1 cellular context compared by ENCODE assay signal in the genomic region with DNA sequence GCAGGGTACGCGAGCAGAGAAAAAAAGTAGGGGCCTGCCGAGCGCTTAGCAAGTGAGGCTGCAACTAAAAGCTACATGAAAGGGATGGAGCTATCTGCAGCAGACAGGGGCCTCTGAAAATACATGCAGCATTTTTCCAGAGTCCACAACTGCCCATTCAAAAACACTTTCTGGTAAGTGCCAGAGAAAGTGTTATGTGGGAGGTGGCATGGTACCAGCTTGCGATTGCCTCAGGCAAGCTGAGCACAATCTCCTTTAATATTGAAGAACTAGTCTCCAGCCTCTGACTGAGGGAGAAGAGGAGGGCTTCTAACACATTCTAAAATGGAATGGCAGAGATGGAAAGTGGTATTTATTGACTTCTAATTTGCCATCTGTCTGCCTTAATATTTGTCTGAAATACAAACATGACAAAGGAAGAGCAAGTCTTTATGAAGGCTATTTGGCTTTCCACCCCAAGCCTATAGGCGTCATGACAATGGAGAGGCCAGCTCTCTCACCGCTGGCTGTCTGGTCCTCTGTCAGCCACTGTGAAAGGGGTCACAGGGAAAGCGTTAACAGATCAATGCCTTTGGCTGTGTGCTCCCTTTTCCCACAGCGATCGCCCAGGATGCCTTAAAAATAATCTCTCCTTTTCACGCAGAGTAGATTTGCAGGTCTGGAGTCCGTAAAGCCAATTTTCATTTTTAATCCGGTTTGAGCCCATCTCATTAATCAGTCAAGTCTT.
TF ChIP-seq lines count a peak whose summit lies in the region.

No MANE protein-coding gene starts in this region.

TF ChIP-seq in GM23338, 12 proteins besides CTCF, POLR2A, EP300 and RAD21 (continued from another document):
- TF ChIP-seq, protein P1, sequence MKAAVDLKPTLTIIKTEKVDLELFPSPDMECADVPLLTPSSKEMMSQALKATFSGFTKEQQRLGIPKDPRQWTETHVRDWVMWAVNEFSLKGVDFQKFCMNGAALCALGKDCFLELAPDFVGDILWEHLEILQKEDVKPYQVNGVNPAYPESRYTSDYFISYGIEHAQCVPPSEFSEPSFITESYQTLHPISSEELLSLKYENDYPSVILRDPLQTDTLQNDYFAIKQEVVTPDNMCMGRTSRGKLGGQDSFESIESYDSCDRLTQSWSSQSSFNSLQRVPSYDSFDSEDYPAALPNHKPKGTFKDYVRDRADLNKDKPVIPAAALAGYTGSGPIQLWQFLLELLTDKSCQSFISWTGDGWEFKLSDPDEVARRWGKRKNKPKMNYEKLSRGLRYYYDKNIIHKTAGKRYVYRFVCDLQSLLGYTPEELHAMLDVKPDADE (IDR thresholded peaks at IDR 0.05) = no peak
- TF ChIP-seq ZNF331 (CRISPR knock-in tag; IDR thresholded peaks at IDR 0.05; ENCODE audit: low read depth) = no peak
- no peak for TF ChIP-seq POLR2AphosphoS5 (IDR thresholded peaks at IDR 0.05; ENCODE audit: low read depth)
- TF ChIP-seq STAT1 (IDR thresholded peaks at IDR 0.05; ENCODE audit: unreplicated experiment) = no peak
- TF ChIP-seq EZH2phosphoT487 (IDR thresholded peaks at IDR 0.05; ENCODE audit: unreplicated experiment) = no peak
- no peak for TF ChIP-seq EZH2 (IDR thresholded peaks at IDR 0.05; ENCODE audit: low read depth, unreplicated experiment)
- TF ChIP-seq, protein P2, sequence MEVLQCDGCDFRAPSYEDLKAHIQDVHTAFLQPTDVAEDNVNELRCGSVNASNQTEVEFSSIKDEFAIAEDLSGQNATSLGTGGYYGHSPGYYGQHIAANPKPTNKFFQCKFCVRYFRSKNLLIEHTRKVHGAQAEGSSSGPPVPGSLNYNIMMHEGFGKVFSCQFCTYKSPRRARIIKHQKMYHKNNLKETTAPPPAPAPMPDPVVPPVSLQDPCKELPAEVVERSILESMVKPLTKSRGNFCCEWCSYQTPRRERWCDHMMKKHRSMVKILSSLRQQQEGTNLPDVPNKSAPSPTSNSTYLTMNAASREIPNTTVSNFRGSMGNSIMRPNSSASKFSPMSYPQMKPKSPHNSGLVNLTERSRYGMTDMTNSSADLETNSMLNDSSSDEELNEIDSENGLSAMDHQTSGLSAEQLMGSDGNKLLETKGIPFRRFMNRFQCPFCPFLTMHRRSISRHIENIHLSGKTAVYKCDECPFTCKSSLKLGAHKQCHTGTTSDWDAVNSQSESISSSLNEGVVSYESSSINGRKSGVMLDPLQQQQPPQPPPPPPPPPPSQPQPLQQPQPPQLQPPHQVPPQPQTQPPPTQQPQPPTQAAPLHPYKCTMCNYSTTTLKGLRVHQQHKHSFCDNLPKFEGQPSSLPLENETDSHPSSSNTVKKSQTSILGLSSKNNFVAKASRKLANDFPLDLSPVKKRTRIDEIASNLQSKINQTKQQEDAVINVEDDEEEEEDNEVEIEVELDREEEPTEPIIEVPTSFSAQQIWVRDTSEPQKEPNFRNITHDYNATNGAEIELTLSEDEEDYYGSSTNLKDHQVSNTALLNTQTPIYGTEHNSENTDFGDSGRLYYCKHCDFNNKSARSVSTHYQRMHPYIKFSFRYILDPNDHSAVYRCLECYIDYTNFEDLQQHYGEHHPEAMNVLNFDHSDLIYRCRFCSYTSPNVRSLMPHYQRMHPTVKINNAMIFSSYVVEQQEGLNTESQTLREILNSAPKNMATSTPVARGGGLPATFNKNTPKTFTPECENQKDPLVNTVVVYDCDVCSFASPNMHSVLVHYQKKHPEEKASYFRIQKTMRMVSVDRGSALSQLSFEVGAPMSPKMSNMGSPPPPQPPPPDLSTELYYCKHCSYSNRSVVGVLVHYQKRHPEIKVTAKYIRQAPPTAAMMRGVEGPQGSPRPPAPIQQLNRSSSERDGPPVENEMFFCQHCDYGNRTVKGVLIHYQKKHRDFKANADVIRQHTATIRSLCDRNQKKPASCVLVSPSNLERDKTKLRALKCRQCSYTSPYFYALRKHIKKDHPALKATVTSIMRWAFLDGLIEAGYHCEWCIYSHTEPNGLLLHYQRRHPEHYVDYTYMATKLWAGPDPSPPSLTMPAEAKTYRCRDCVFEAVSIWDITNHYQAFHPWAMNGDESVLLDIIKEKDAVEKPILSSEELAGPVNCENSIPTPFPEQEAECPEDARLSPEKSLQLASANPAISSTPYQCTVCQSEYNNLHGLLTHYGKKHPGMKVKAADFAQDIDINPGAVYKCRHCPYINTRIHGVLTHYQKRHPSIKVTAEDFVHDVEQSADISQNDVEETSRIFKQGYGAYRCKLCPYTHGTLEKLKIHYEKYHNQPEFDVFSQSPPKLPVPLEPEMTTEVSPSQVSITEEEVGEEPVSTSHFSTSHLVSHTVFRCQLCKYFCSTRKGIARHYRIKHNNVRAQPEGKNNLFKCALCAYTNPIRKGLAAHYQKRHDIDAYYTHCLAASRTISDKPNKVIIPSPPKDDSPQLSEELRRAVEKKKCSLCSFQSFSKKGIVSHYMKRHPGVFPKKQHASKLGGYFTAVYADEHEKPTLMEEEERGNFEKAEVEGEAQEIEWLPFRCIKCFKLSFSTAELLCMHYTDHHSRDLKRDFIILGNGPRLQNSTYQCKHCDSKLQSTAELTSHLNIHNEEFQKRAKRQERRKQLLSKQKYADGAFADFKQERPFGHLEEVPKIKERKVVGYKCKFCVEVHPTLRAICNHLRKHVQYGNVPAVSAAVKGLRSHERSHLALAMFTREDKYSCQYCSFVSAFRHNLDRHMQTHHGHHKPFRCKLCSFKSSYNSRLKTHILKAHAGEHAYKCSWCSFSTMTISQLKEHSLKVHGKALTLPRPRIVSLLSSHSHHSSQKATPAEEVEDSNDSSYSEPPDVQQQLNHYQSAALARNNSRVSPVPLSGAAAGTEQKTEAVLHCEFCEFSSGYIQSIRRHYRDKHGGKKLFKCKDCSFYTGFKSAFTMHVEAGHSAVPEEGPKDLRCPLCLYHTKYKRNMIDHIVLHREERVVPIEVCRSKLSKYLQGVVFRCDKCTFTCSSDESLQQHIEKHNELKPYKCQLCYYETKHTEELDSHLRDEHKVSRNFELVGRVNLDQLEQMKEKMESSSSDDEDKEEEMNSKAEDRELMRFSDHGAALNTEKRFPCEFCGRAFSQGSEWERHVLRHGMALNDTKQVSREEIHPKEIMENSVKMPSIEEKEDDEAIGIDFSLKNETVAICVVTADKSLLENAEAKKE (CRISPR knock-in tag; IDR thresholded peaks at IDR 0.05) = no peak
- TF ChIP-seq NANOG (IDR thresholded peaks at IDR 0.05; ENCODE audit: borderline replicate concordance) = no peak
- no peak for TF ChIP-seq JUNB (IDR thresholded peaks at IDR 0.05; ENCODE audit: unreplicated experiment)
- TF ChIP-seq, protein P3, sequence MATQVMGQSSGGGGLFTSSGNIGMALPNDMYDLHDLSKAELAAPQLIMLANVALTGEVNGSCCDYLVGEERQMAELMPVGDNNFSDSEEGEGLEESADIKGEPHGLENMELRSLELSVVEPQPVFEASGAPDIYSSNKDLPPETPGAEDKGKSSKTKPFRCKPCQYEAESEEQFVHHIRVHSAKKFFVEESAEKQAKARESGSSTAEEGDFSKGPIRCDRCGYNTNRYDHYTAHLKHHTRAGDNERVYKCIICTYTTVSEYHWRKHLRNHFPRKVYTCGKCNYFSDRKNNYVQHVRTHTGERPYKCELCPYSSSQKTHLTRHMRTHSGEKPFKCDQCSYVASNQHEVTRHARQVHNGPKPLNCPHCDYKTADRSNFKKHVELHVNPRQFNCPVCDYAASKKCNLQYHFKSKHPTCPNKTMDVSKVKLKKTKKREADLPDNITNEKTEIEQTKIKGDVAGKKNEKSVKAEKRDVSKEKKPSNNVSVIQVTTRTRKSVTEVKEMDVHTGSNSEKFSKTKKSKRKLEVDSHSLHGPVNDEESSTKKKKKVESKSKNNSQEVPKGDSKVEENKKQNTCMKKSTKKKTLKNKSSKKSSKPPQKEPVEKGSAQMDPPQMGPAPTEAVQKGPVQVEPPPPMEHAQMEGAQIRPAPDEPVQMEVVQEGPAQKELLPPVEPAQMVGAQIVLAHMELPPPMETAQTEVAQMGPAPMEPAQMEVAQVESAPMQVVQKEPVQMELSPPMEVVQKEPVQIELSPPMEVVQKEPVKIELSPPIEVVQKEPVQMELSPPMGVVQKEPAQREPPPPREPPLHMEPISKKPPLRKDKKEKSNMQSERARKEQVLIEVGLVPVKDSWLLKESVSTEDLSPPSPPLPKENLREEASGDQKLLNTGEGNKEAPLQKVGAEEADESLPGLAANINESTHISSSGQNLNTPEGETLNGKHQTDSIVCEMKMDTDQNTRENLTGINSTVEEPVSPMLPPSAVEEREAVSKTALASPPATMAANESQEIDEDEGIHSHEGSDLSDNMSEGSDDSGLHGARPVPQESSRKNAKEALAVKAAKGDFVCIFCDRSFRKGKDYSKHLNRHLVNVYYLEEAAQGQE (IDR thresholded peaks at IDR 0.05; ENCODE audit: unreplicated experiment) = no peak
- no peak for TF ChIP-seq CREB1 (CRISPR knock-in tag; IDR thresholded peaks at IDR 0.05; ENCODE audit: low read depth)
TF ChIP-seq in GM23338: peak in this region for 0.
